Comparison of ENCODE assay signal across 19 cellular contexts in the genomic region with DNA sequence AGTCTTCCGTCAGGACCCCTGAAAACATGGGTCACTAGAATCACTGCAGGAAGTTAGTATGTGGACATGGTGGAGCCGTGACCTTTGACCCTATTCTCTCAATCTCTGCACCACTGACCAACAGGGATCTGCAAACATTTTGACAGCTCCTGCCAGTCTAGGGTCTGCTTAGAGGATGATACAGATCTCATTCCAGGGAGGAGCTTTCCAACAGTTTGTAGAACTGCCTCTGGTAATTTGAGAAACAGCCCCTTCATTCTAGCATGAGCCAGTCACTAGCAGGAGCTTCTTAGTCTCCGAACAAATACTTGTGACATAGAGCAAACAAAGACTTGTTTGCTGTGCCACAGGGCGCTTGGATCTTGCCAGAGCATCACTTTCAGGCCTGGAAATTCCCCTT.
DNase-seq lines count a peak whose midpoint lies in the region; ATAC-seq, FAIRE-seq and TF ChIP-seq lines count a peak whose summit lies in the region.
"Had no signal": no experiment of that assay in that cellular context is flagged by ENCODE, and none has a peak within 500 bp of the region (broad histone marks: within the 10 kb centered on the region; RNA-seq: fewer than 3 reads in every experiment).

No MANE protein-coding gene starts in this region.

- DNase-seq in COLO668 (lab: John Stamatoyannopoulos, UW; ENCODE audit: unreplicated experiment) (peak; percentile 56), M059J (ENCODE audit: low read depth) (peak; percentile 41), NCI-H748 treated with DMSO at 0.1 percent for 48 hours (lab: John Stamatoyannopoulos, UW) (peak; percentile 80), psoas muscle (no peak), GM12892 (ENCODE audit: insufficient read length) (no peak)
- no peak for DNase-seq in activated CD8-positive, alpha-beta memory T cell treated with anti-CD3 and anti-CD28 coated beads, Interleukin-2, amount 50 U/mL, for 4 hours
- DNase-seq: activated CD4-positive, alpha-beta T cell treated with anti-CD3 and anti-CD28 coated beads for 4 hours; activated T-cell treated with anti-CD3 and anti-CD28 coated beads, Interleukin-2, amount 50 U/mL, for 24 hours; effector CD8-positive, alpha-beta T cell; IMR-90; left ventricle myocardium inferior; natural killer cell; NK-92 treated with Interleukin-12 subunit alpha and Interleukin-12 subunit beta, amount 100 ng/mL, for 24 hours; Right ventricle myocardium superior had no signal

- ATAC-seq in psoas muscle (no peak), HG02852 (IDR thresholded peaks at IDR 0.05; ENCODE audit: unreplicated experiment) (no peak)
- ATAC-seq: HCT116, natural killer cell had no signal

- FAIRE-seq in GM12892 (lab: Jason Lieb, UNC): no peak
- FAIRE-seq: GM18507 had no signal

- no peak for TF ChIP-seq POLR2A in GM12892 (IDR thresholded peaks at IDR 0.05; ENCODE audit: low read depth, low read length)

- intact Hi-C loops in psoas muscle (cut with DNase I): no loop called here

- H3K4me1 ChIP-seq in liver (ENCODE audit: control insufficient read depth in 4 of 4, insufficient read depth in 4 of 4, low read length in 3 of 4) (peaks cover 0 to 1% (median 0%) of the 10 kb centered on the region in 4 donors), psoas muscle (no peaks in the 10 kb centered on the region)
- H3K4me1 ChIP-seq: right atrium auricular region had no signal

- WGBS in liver: 47% methylated on average over 4 of the region's 4 CpGs
- 82 to 90% (median 84%) methylated on average over 4 of the region's 4 CpGs for WGBS in psoas muscle, 3 donors

- no peaks in the 10 kb centered on the region for H3K9me3 ChIP-seq in liver (ENCODE audit: control insufficient read depth in 4 of 4, low read length in 3 of 4)
- no peaks in the 10 kb centered on the region for H3K9me3 ChIP-seq in psoas muscle
- H3K9me3 ChIP-seq: left ventricle myocardium inferior, right atrium auricular region had no signal

- no peak overlapping the region for H3K9ac ChIP-seq in liver (ENCODE audit: low read depth in 1 of 2, low read length in 2 of 2)

- TF ChIP-seq CTCF in liver (IDR thresholded peaks at IDR 0.05; ENCODE audit: low read depth, low read length, missing input control): no peak
- no peak for TF ChIP-seq CTCF in psoas muscle (IDR thresholded peaks at IDR 0.05)

- TF ChIP-seq RAD21 in liver (IDR thresholded peaks at IDR 0.05): peak; percentile 6 to 15

- H3K27ac ChIP-seq in liver (ENCODE audit: low read depth in 1 of 2, low read length in 2 of 2) (no peak overlapping the region), psoas muscle (no peak overlapping the region)
- H3K27ac ChIP-seq: left ventricle myocardium inferior, right atrium auricular region had no signal

- H3K27me3 ChIP-seq in liver (ENCODE audit: control insufficient read depth in 4 of 4, insufficient read depth in 4 of 4, low read length in 3 of 4): peaks cover 0 to under 1% (median 0%) of the 10 kb centered on the region in 4 donors
- peaks cover 0 to 1% (median 0%) of the 10 kb centered on the region in 3 donors for H3K27me3 ChIP-seq in psoas muscle (ENCODE audit: insufficient read depth in 3 of 3, low read length in 2 of 3)
- H3K27me3 ChIP-seq: right atrium auricular region had no signal

- H3K4me3 ChIP-seq in liver (ENCODE audit: low read depth in 1 of 3, low read length in 3 of 3) (no peak overlapping the region), psoas muscle (no peak overlapping the region)
- H3K4me3 ChIP-seq: left ventricle myocardium inferior, right atrium auricular region had no signal

- H3K36me3 ChIP-seq in liver (ENCODE audit: control insufficient read depth in 4 of 4, insufficient read depth in 3 of 4, low read depth in 1 of 4, low read length in 3 of 4): no peaks in the 10 kb centered on the region
- H3K36me3 ChIP-seq in psoas muscle (ENCODE audit: insufficient read depth in 1 of 2, low read depth in 1 of 2): no peaks in the 10 kb centered on the region
- H3K36me3 ChIP-seq: left ventricle myocardium inferior, right atrium auricular region had no signal

TF ChIP-seq in liver, 16 proteins besides CTCF, POLR2A, EP300 and RAD21:
- TF ChIP-seq YY1 (IDR thresholded peaks at IDR 0.05): no peak
- TF ChIP-seq FOXA2 (IDR thresholded peaks at IDR 0.05): no peak
- TF ChIP-seq, protein P1, sequence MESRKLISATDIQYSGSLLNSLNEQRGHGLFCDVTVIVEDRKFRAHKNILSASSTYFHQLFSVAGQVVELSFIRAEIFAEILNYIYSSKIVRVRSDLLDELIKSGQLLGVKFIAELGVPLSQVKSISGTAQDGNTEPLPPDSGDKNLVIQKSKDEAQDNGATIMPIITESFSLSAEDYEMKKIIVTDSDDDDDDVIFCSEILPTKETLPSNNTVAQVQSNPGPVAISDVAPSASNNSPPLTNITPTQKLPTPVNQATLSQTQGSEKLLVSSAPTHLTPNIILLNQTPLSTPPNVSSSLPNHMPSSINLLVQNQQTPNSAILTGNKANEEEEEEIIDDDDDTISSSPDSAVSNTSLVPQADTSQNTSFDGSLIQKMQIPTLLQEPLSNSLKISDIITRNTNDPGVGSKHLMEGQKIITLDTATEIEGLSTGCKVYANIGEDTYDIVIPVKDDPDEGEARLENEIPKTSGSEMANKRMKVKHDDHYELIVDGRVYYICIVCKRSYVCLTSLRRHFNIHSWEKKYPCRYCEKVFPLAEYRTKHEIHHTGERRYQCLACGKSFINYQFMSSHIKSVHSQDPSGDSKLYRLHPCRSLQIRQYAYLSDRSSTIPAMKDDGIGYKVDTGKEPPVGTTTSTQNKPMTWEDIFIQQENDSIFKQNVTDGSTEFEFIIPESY (IDR thresholded peaks at IDR 0.05): no peak
- no peak for TF ChIP-seq FOXA1 (IDR thresholded peaks at IDR 0.05)
- TF ChIP-seq, protein P2, sequence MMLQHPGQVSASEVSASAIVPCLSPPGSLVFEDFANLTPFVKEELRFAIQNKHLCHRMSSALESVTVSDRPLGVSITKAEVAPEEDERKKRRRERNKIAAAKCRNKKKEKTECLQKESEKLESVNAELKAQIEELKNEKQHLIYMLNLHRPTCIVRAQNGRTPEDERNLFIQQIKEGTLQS (IDR thresholded peaks at IDR 0.05): no peak
- TF ChIP-seq MAX (IDR thresholded peaks at IDR 0.05): no peak
- no peak for TF ChIP-seq JUND (IDR thresholded peaks at IDR 0.05)
- TF ChIP-seq NR2F2 (IDR thresholded peaks at IDR 0.05): no peak
- peak; percentile 19 to 41 for TF ChIP-seq RXRA (IDR thresholded peaks at IDR 0.05)
- TF ChIP-seq SP1 (IDR thresholded peaks at IDR 0.05): peak; percentile 56
- TF ChIP-seq HNF4A (conservative IDR thresholded peaks at IDR 0.05): peak; percentile 36 to 69
- no peak for TF ChIP-seq HNF4G (IDR thresholded peaks at IDR 0.05)
- no peak for TF ChIP-seq GABPA (IDR thresholded peaks at IDR 0.05 in 1 of 2, conservative IDR thresholded peaks at IDR 0.05 in 1 of 2)
- no peak for TF ChIP-seq REST (IDR thresholded peaks at IDR 0.05)
- no peak for TF ChIP-seq EGR1 (IDR thresholded peaks at IDR 0.05; ENCODE audit: low read depth in 2 of 2)
- TF ChIP-seq TAF1 (conservative IDR thresholded peaks at IDR 0.05): no peak

Comparison
In these comparisons a context has a peak if more than half of its experiments do, and no peak if none do; other contexts are left out.
1. DNase-seq: peak in COLO668 (single experiment), M059J (single experiment) and NCI-H748 treated with DMSO at 0.1 percent for 48 hours (single experiment); none in activated CD8-positive, alpha-beta memory T cell treated with anti-CD3 and anti-CD28 coated beads, Interleukin-2, amount 50 U/mL, for 4 hours (single experiment), psoas muscle (0 of 2) and GM12892 (single experiment).